1 cellular context compared by ENCODE assay signal in genomic region chr16:54268340-54268739, GRCh38.
TF ChIP-seq lines count a peak whose summit lies in the region.

No MANE protein-coding gene starts in this region.

TF ChIP-seq in HepG2, 621 proteins besides CTCF, POLR2A, EP300 and RAD21 (continued from another document and continues in another):
- no peak for TF ChIP-seq ZNF276 (CRISPR knock-in tag; IDR thresholded peaks at IDR 0.05; ENCODE audit: low read depth)
- no peak for TF ChIP-seq ZNF333 (CRISPR knock-in tag; IDR thresholded peaks at IDR 0.05; ENCODE audit: borderline replicate concordance)
- peak; percentile 20; the same call in 1 of the 2 replicates for TF ChIP-seq PATZ1 (CRISPR knock-in tag; IDR thresholded peaks at IDR 0.05)
- no peak for TF ChIP-seq HNRNPLL (IDR thresholded peaks at IDR 0.05; ENCODE audit: low read depth, low read length, poor library complexity, severe bottlenecking)
- peak; percentile 43; the same call in 1 of the 2 replicates for TF ChIP-seq NCOR1 (IDR thresholded peaks at IDR 0.05; ENCODE audit: borderline replicate concordance, low read length)
- TF ChIP-seq HDAC2 (CRISPR knock-in tag; IDR thresholded peaks at IDR 0.05): peak; percentile 59; the same call in 1 of the 2 replicates
- TF ChIP-seq ZNF777 (CRISPR knock-in tag; IDR thresholded peaks at IDR 0.05): no peak
- peak; percentile 26; the same call in 1 of the 2 replicates for TF ChIP-seq MED1 (CRISPR knock-in tag; IDR thresholded peaks at IDR 0.05)
- peak; percentile 81 for TF ChIP-seq HNF4A (CRISPR knock-in tag; IDR thresholded peaks at IDR 0.05)
- TF ChIP-seq CEBPB (IDR thresholded peaks at IDR 0.05; ENCODE audit: borderline replicate concordance, low read depth, low read length): peak; percentile 64; the same call in 1 of the 2 replicates
- TF ChIP-seq SOX13 (IDR thresholded peaks at IDR 0.05): no peak
- peak in 1 of 2 experiments; percentile 60; a peak in 2 of 4 replicates for TF ChIP-seq SOX13 (CRISPR knock-in tag; conservative IDR thresholded peaks at IDR 0.05 in 1 of 2, IDR thresholded peaks at IDR 0.05 in 1 of 2)
- no peak for TF ChIP-seq HOMEZ (CRISPR knock-in tag; IDR thresholded peaks at IDR 0.05; ENCODE audit: low read depth)
- 0 out of 2 replicates have a peak, but pooled peaks have one; percentile 6 for TF ChIP-seq ZNF598 (CRISPR knock-in tag; IDR thresholded peaks at IDR 0.05; ENCODE audit: borderline replicate concordance)
- TF ChIP-seq RAD51 (IDR thresholded peaks at IDR 0.05; ENCODE audit: borderline replicate concordance): peak; percentile 96
- no peak for TF ChIP-seq TAF1 (CRISPR knock-in tag; IDR thresholded peaks at IDR 0.05)
- TF ChIP-seq NR2F6 (IDR thresholded peaks at IDR 0.05): 0 out of 2 replicates have a peak, but pooled peaks have one; percentile 24
- TF ChIP-seq NR2F6 (CRISPR knock-in tag; IDR thresholded peaks at IDR 0.05): 0 out of 2 replicates have a peak, but pooled peaks have one; percentile 17
- peak; percentile 69 for TF ChIP-seq ARID5B (CRISPR knock-in tag; IDR thresholded peaks at IDR 0.05)
- peak; percentile 76 for TF ChIP-seq GATAD2A (CRISPR knock-in tag; IDR thresholded peaks at IDR 0.05)
- 0 out of 2 replicates have a peak, but pooled peaks have one; percentile 11 for TF ChIP-seq ZNF263 (CRISPR knock-in tag; IDR thresholded peaks at IDR 0.05)
- 0 out of 2 replicates have a peak, but pooled peaks have one; percentile 8 for TF ChIP-seq JUND (CRISPR knock-in tag; IDR thresholded peaks at IDR 0.05)
- no peak for TF ChIP-seq ZNF589 (CRISPR knock-in tag; conservative IDR thresholded peaks at IDR 0.05)
- TF ChIP-seq TEAD3 (CRISPR knock-in tag; optimal IDR thresholded peaks at IDR 0.05; ENCODE audit: borderline replicate concordance): peak; percentile 61
- TF ChIP-seq POLR2AphosphoS5 (IDR thresholded peaks at IDR 0.05; ENCODE audit: low read depth, low read length): peak; percentile 26; the same call in 1 of the 2 replicates
- TF ChIP-seq HNRNPUL1 (IDR thresholded peaks at IDR 0.05; ENCODE audit: low read depth, low read length): no peak
- 0 out of 2 replicates have a peak, but pooled peaks have one; percentile 4 for TF ChIP-seq POGZ (CRISPR knock-in tag; IDR thresholded peaks at IDR 0.05)
- TF ChIP-seq PITX1 (CRISPR knock-in tag; IDR thresholded peaks at IDR 0.05): peak; percentile 42; the same call in 1 of the 2 replicates
- no peak for TF ChIP-seq RFXANK (CRISPR knock-in tag; IDR thresholded peaks at IDR 0.05)
- TF ChIP-seq DPF2 (CRISPR knock-in tag; IDR thresholded peaks at IDR 0.05; ENCODE audit: borderline replicate concordance, low read depth): no peak
- peak; percentile 44; the same call in 1 of the 2 replicates for TF ChIP-seq ZGPAT (CRISPR knock-in tag; IDR thresholded peaks at IDR 0.05)
- TF ChIP-seq DNMT1 (CRISPR knock-in tag; IDR thresholded peaks at IDR 0.05): no peak
- 0 out of 2 replicates have a peak, but pooled peaks have one; percentile 38 for TF ChIP-seq SMYD3 (CRISPR knock-in tag; IDR thresholded peaks at IDR 0.05)
- 0 out of 2 replicates have a peak, but pooled peaks have one; percentile 42 for TF ChIP-seq TGIF2 (CRISPR knock-in tag; IDR thresholded peaks at IDR 0.05)
- TF ChIP-seq PPARG (CRISPR knock-in tag; conservative IDR thresholded peaks at IDR 0.05): peak; percentile 85
- TF ChIP-seq HOXA3 (CRISPR knock-in tag; IDR thresholded peaks at IDR 0.05): peak; percentile 45; the same call in 1 of the 2 replicates
- peak; percentile 54 for TF ChIP-seq HNF4G (IDR thresholded peaks at IDR 0.05; ENCODE audit: borderline replicate concordance, low read depth, low read length)
- TF ChIP-seq HNF4G (CRISPR knock-in tag; IDR thresholded peaks at IDR 0.05; ENCODE audit: borderline replicate concordance, low read depth): no peak
- no peak for TF ChIP-seq BRD4 (CRISPR knock-in tag; IDR thresholded peaks at IDR 0.05)
- no peak for TF ChIP-seq SMARCC2 (IDR thresholded peaks at IDR 0.05)
- peak; percentile 35 for TF ChIP-seq SALL1 (CRISPR knock-in tag; IDR thresholded peaks at IDR 0.05)
- peak; percentile 61; the same call in 1 of the 2 replicates for TF ChIP-seq TFE3 (CRISPR knock-in tag; IDR thresholded peaks at IDR 0.05)
- 0 out of 2 replicates have a peak, but pooled peaks have one; percentile 26 for TF ChIP-seq IRF2 (CRISPR knock-in tag; IDR thresholded peaks at IDR 0.05)
- TF ChIP-seq THYN1 (CRISPR knock-in tag; IDR thresholded peaks at IDR 0.05; ENCODE audit: borderline replicate concordance, low read depth): no peak
- TF ChIP-seq PRMT3 (CRISPR knock-in tag; IDR thresholded peaks at IDR 0.05; ENCODE audit: borderline replicate concordance, low read depth): no peak
- no peak for TF ChIP-seq ZBTB10 (CRISPR knock-in tag; IDR thresholded peaks at IDR 0.05; ENCODE audit: borderline replicate concordance)
- peak; percentile 96 for TF ChIP-seq USF2 (IDR thresholded peaks at IDR 0.05; ENCODE audit: low read depth, low read length)
- TF ChIP-seq USF2 (CRISPR knock-in tag; IDR thresholded peaks at IDR 0.05; ENCODE audit: borderline replicate concordance): peak; percentile 90; the same call in 1 of the 2 replicates
